ENCODE assay signal across 17 cellular contexts in genomic region chr1:9295884-9296283, GRCh38. TPM values are rescaled to one million over a fixed set of nuclear protein-coding genes. Genes with fewer than 3 reads are reported as not detected.
DNase-seq lines count a peak whose midpoint lies in the region; TF ChIP-seq lines count a peak whose summit lies in the region.
"Had no signal": no experiment of that assay in that cellular context is flagged by ENCODE, and none has a peak within 500 bp of the region (broad histone marks: within the 10 kb centered on the region; RNA-seq: fewer than 3 reads in every experiment).

No MANE protein-coding gene starts in this region.

- no peak for TF ChIP-seq EP300 in tibial nerve (IDR thresholded peaks at IDR 0.05)

- TF ChIP-seq CTCF in brain (conservative IDR thresholded peaks at IDR 0.05) (no peak), tibial nerve (IDR thresholded peaks at IDR 0.05) (no peak)

- H3K36me3 ChIP-seq in mesenchymal stem cell (ENCODE audit: control insufficient read depth in 1 of 2, insufficient read depth in 2 of 2, low read depth in 1 of 2, low read length in 2 of 2) = peaks cover 14 to 34% of the 10 kb centered on the region in 2 experiments
- H3K36me3 ChIP-seq in tibial nerve = no peaks in the 10 kb centered on the region
- H3K36me3 ChIP-seq: transverse colon had no signal

- H3K4me1 ChIP-seq in mesenchymal stem cell (ENCODE audit: control insufficient read depth, insufficient read depth, low read depth, low read length) (peaks cover 30% of the 10 kb centered on the region), tibial nerve (peaks cover 3 to 69% (median 20%) of the 10 kb centered on the region in 4 donors)

- H2BK12ac ChIP-seq in mesenchymal stem cell (ENCODE audit: low read length in 2 of 2) = no peak overlapping the region

- no peak overlapping the region for H4K91ac ChIP-seq in mesenchymal stem cell (ENCODE audit: low read length)

- peaks cover 26% of the 10 kb centered on the region for H3K4me1 Mint-ChIP-seq in activated CD4-positive, alpha-beta T cell treated with anti-CD3 and anti-CD28 coated beads, Interleukin-2, amount 10 ng/mL, durations not matched to agents 24 days and 14 days
- H3K4me1 Mint-ChIP-seq in brain = peaks cover 10% of the 10 kb centered on the region

- no peak overlapping the region for H2AFZ ChIP-seq in mesenchymal stem cell (ENCODE audit: low read depth, low read length)

- H3K9me3 Mint-ChIP-seq in activated CD4-positive, alpha-beta T cell treated with anti-CD3 and anti-CD28 coated beads, Interleukin-2, amount 10 ng/mL, durations not matched to agents 24 days and 14 days = no peaks in the 10 kb centered on the region
- no peaks in the 10 kb centered on the region for H3K9me3 Mint-ChIP-seq in brain
- H3K9me3 Mint-ChIP-seq: activated naive CD4-positive, alpha-beta T cell treated with anti-CD3 and anti-CD28 coated beads for 36 hours had no signal

- peak overlapping the region; percentile 95 for H3K9ac ChIP-seq in mesenchymal stem cell (ENCODE audit: low read length)

- H3K9me3 ChIP-seq in mesenchymal stem cell (ENCODE audit: control insufficient read depth, low read length) (no peaks in the 10 kb centered on the region), tibial nerve (no peaks in the 10 kb centered on the region)
- H3K9me3 ChIP-seq: transverse colon had no signal

- H3K14ac ChIP-seq in mesenchymal stem cell (ENCODE audit: low read length in 2 of 2) = no peak overlapping the region

- no peaks in the 10 kb centered on the region for H3K27me3 ChIP-seq in mesenchymal stem cell (ENCODE audit: control insufficient read depth in 1 of 2, insufficient read depth in 1 of 2, low read length in 2 of 2)
- H3K27me3 ChIP-seq in tibial nerve = no peaks in the 10 kb centered on the region
- H3K27me3 ChIP-seq: transverse colon had no signal

- intact Hi-C loops in activated CD4-positive, alpha-beta T cell treated with anti-CD3 and anti-CD28 coated beads, Interleukin-2, amount 10 ng/mL, durations not matched to agents 24 days and 14 days (cut with micrococcal nuclease) = loop anchor here (1.0 kb wide), 1 partner anchor 19 kb away; no protein-coding TSS in a partner anchor

- no peak overlapping the region for H2BK5ac ChIP-seq in mesenchymal stem cell (ENCODE audit: low read depth, low read length, poor library complexity, severe bottlenecking)

- H3K79me1 ChIP-seq in mesenchymal stem cell (replicated peaks; ENCODE audit: low read length, poor library complexity, severe bottlenecking) = no peaks in the 10 kb centered on the region

- no peak overlapping the region for H3K4me2 ChIP-seq in mesenchymal stem cell (ENCODE audit: low read length, poor library complexity, severe bottlenecking)

- no peak overlapping the region for H3K27ac Mint-ChIP-seq in activated CD4-positive, alpha-beta T cell treated with anti-CD3 and anti-CD28 coated beads, Interleukin-2, amount 10 ng/mL, durations not matched to agents 24 days and 14 days
- no peak overlapping the region for H3K27ac Mint-ChIP-seq in brain
- H3K27ac Mint-ChIP-seq: activated naive CD4-positive, alpha-beta T cell treated with anti-CD3 and anti-CD28 coated beads for 36 hours had no signal

- H3K36me3 Mint-ChIP-seq in activated CD4-positive, alpha-beta T cell treated with anti-CD3 and anti-CD28 coated beads, Interleukin-2, amount 10 ng/mL, durations not matched to agents 24 days and 14 days (ENCODE audit: low read depth) = peaks cover 18% of the 10 kb centered on the region
- no peaks in the 10 kb centered on the region for H3K36me3 Mint-ChIP-seq in brain

- no peak for DNase-seq in activated CD4-positive, alpha-beta T cell treated with anti-CD3 and anti-CD28 coated beads, Interleukin-2, amount 10 ng/mL, durations not matched to agents 24 days and 14 days
- DNase-seq in activated CD4-positive, alpha-beta T cell treated with anti-CD3 and anti-CD28 coated beads for 1 hour = no peak
- no peak for DNase-seq in mesenchymal stem cell
- DNase-seq in tibial nerve (ENCODE audit: low spot score in 2 of 2) = no peak
- DNase-seq in GM19238 (ENCODE audit: insufficient read length, low spot score) = no peak
- DNase-seq in CD1c-positive myeloid dendritic cell (ENCODE audit: extremely low spot score) = no peak
- DNase-seq in HPDE6-E6E7 (ENCODE audit: extremely low spot score) = no peak
- DNase-seq: activated CD4-positive, CD25-positive, alpha-beta regulatory T cell treated with anti-CD3 and anti-CD28 coated beads, Interleukin-2, amount 50 U/mL, for 72 hours; activated naive CD4-positive, alpha-beta T cell treated with anti-CD3 and anti-CD28 coated beads for 36 hours; KG1; midbrain; NCI-H1105 treated with DMSO at 0.1 percent for 48 hours; NCI-H82; occipital lobe; stimulated activated CD4-positive, alpha-beta T cell treated with anti-CD3 and anti-CD28 coated beads, Interleukin-4, amount 100 ng/mL, for 1 hour; transverse colon had no signal

- H4K8ac ChIP-seq in mesenchymal stem cell (ENCODE audit: low read length) = no peak overlapping the region

- H3K23ac ChIP-seq in mesenchymal stem cell (ENCODE audit: low read length in 2 of 2) = no peak overlapping the region

- H2BK120ac ChIP-seq in mesenchymal stem cell (ENCODE audit: low read depth, low read length) = no peak overlapping the region

- H3K18ac ChIP-seq in mesenchymal stem cell (ENCODE audit: low read depth in 1 of 2, low read length in 2 of 2) = no peak overlapping the region

- no peak overlapping the region for H2AK5ac ChIP-seq in mesenchymal stem cell (ENCODE audit: low read length, severe bottlenecking)

- H3K4me3 ChIP-seq in mesenchymal stem cell (ENCODE audit: insufficient read depth in 1 of 2, low read depth in 1 of 2, low read length in 2 of 2) = peak overlapping the region in 1 of 2 experiments; percentile 100
- H3K4me3 ChIP-seq in tibial nerve = no peak overlapping the region

- H3K27ac ChIP-seq in mesenchymal stem cell (ENCODE audit: low read length, poor library complexity, severe bottlenecking) = no peak overlapping the region
- peak overlapping the region in 3 of 4 donors; percentile 22 to 94 (median 50) for H3K27ac ChIP-seq in tibial nerve

- WGBS in mesenchymal stem cell = 83% methylated on average over 9 of the region's 9 CpGs
- WGBS in tibial nerve, 2 donors = 84 to 89% methylated on average over 9 of the region's 9 CpGs

- H3K27me3 Mint-ChIP-seq in activated CD4-positive, alpha-beta T cell treated with anti-CD3 and anti-CD28 coated beads, Interleukin-2, amount 10 ng/mL, durations not matched to agents 24 days and 14 days = peaks cover 2% of the 10 kb centered on the region
- H3K27me3 Mint-ChIP-seq in brain = peaks cover 8% of the 10 kb centered on the region

- TF ChIP-seq POLR2A in tibial nerve (IDR thresholded peaks at IDR 0.05) = no peak

- no peak overlapping the region for H2BK15ac ChIP-seq in mesenchymal stem cell (ENCODE audit: low read depth, poor library complexity, severe bottlenecking)

- H3K4ac ChIP-seq in mesenchymal stem cell (ENCODE audit: low read depth in 1 of 2, low read length in 2 of 2) = no peak overlapping the region

- H3K4me3 Mint-ChIP-seq in activated CD4-positive, alpha-beta T cell treated with anti-CD3 and anti-CD28 coated beads, Interleukin-2, amount 10 ng/mL, durations not matched to agents 24 days and 14 days = peak overlapping the region; percentile 49
- peak overlapping the region in 3 of 5 experiments; percentile 29 to 76 (median 57) for H3K4me3 Mint-ChIP-seq in brain
- H3K4me3 Mint-ChIP-seq: activated naive CD4-positive, alpha-beta T cell treated with anti-CD3 and anti-CD28 coated beads for 36 hours had no signal

RNA-seq across cellular contexts. Expression of gene SPSB1, which starts 3.2 kb away (rescaled TPM):
- total RNA-seq in activated CD4-positive, alpha-beta T cell treated with anti-CD3 and anti-CD28 coated beads, Interleukin-2, amount 10 ng/mL, durations not matched to agents 24 days and 14 days = 4.8 and 6.2 TPM in 2 replicates
- polyA plus RNA-seq in brain (ENCODE audit: insufficient read depth, low read depth, low replicate concordance) = 10.1 TPM
- 34.8 TPM for polyA plus RNA-seq in mesenchymal stem cell (2013, experiment 1 of 2)
- 35.0 TPM for polyA plus RNA-seq in mesenchymal stem cell (2013, experiment 2 of 2)
- 10 to 100 TPM; 18.9 to 64.9 (median 41.8) TPM for total RNA-seq in tibial nerve
